ENCODE assay signal across 9 cellular contexts in genomic region chr16:87854907-87855683, GRCh38. TPM values are rescaled to one million over a fixed set of nuclear protein-coding genes. Genes with fewer than 3 reads are reported as not detected.
A peak's percentile ranks its signal among the peaks of the same experiment; 100 is the strongest.
DNase-seq lines count a peak whose midpoint lies in the region; ATAC-seq and TF ChIP-seq lines count a peak whose summit lies in the region.
"Had no signal": no experiment of that assay in that cellular context is flagged by ENCODE, and none has a peak within 500 bp of the region (broad histone marks: within the 10 kb centered on the region; RNA-seq: fewer than 3 reads in every experiment).

No MANE protein-coding gene starts in this region.

- H3K4me1 ChIP-seq in HCT116 (ENCODE audit: control insufficient read depth in 1 of 2, insufficient read depth in 2 of 2, low read length in 2 of 2) (peaks cover 32 to 38% of the 10 kb centered on the region in 2 experiments), aorta (ENCODE audit: control insufficient read depth in 1 of 2, insufficient read depth in 2 of 2, low read length in 2 of 2) (no peaks in the 10 kb centered on the region)

- no peak overlapping the region for H3K4me3 ChIP-seq in HCT116 (replicated peaks in 1 of 2; ENCODE audit: low read depth in 1 of 2, low read length in 2 of 2)
- no peak overlapping the region for H3K4me3 ChIP-seq in aorta (ENCODE audit: low read length in 2 of 2)
- H3K4me3 ChIP-seq: ovary had no signal

- intact Hi-C loops in HCT116 (cut with micrococcal nuclease) (no loop called here), aorta (cut with DNase I) (loop anchor here (5.0 kb wide), 1 partner anchor 78 kb away; no protein-coding TSS in a partner anchor)

- 95 to 96% methylated on average over 22 of the region's 22 CpGs for WGBS in aorta, 2 donors

- TF ChIP-seq CTCF in HCT116 (IDR thresholded peaks at IDR 0.05 in 2 of 3, conservative IDR thresholded peaks at IDR 0.05 in 1 of 3; ENCODE audit: borderline replicate concordance in 1 of 3, insufficient read depth in 1 of 3, low read depth in 2 of 3, low read length in 2 of 3) (no peak), WTC11 (IDR thresholded peaks at IDR 0.05) (no peak), glutamatergic neuron (IDR thresholded peaks at IDR 0.05; ENCODE audit: partially characterized antibody, unreplicated experiment) (no peak)

- peaks cover 49% of the 10 kb centered on the region; the same call in 1 of the 2 replicates for H4K20me1 ChIP-seq in HCT116 (ENCODE audit: insufficient read depth)

- RAD21 ChIA-PET in HCT116 (lab: Charles Lee; ENCODE audit: low non-redundant PET in 1 of 2, low total read pairs in 2 of 2, uncharacterized antibody in 2 of 2, unreplicated experiment in 2 of 2), result no interaction called here

- H3K79me2 ChIP-seq in HCT116 (ENCODE audit: insufficient read depth, low read length), result peaks cover 99% of the 10 kb centered on the region

- H3K9me3 ChIP-seq in HCT116 (ENCODE audit: control insufficient read depth in 1 of 2, insufficient read depth in 1 of 2, low read depth in 1 of 2, low read length in 2 of 2) (no peaks in the 10 kb centered on the region), aorta (ENCODE audit: control insufficient read depth, low read length) (no peaks in the 10 kb centered on the region)
- H3K9me3 ChIP-seq: ovary had no signal

- no peak overlapping the region for H3K4me3 Mint-ChIP-seq in WTC11
- H3K4me3 Mint-ChIP-seq in glutamatergic neuron (ENCODE audit: unreplicated experiment), result peak overlapping the region; percentile 46
- H3K4me3 Mint-ChIP-seq in stimulated activated effector memory CD8-positive, alpha-beta T cell treated with anti-CD3 and anti-CD28 coated beads, Interleukin-12 subunit alpha, Interleukin-12 subunit beta, amount 100 ng/mL, for 72 hours, result peak overlapping the region; percentile 99

- no peaks in the 10 kb centered on the region for H3K9me2 ChIP-seq in HCT116 (ENCODE audit: insufficient read depth)

- DNase-seq in HCT116 (ENCODE audit: low read depth, low spot score) (no peak), WTC11 (ENCODE audit: low spot score) (no peak), glutamatergic neuron (no peak), activated gamma-delta T cell treated with Interleukin-2 at 50 U/mL for 16 hours (no peak), aorta (no peak)
- DNase-seq in stimulated activated effector memory CD8-positive, alpha-beta T cell treated with anti-CD3 and anti-CD28 coated beads, Interleukin-12 subunit alpha, Interleukin-12 subunit beta, amount 100 ng/mL, for 72 hours (ENCODE audit: low spot score in 2 of 2), result no peak
- DNase-seq: NCI-H1694 had no signal

- peak overlapping the region; percentile 62 for H3K4me2 ChIP-seq in HCT116 (ENCODE audit: low read length)

- H3K4me1 Mint-ChIP-seq in WTC11 (peaks cover 34% of the 10 kb centered on the region), glutamatergic neuron (ENCODE audit: low read depth, unreplicated experiment) (peaks cover 43% of the 10 kb centered on the region)
- peaks cover 84% of the 10 kb centered on the region for H3K4me1 Mint-ChIP-seq in stimulated activated effector memory CD8-positive, alpha-beta T cell treated with anti-CD3 and anti-CD28 coated beads, Interleukin-12 subunit alpha, Interleukin-12 subunit beta, amount 100 ng/mL, for 72 hours

- H3K27me3 Mint-ChIP-seq in WTC11 (ENCODE audit: low read depth) (no peaks in the 10 kb centered on the region), glutamatergic neuron (ENCODE audit: unreplicated experiment) (peaks cover 17% of the 10 kb centered on the region)

- CTCF ChIA-PET in HCT116 (lab: Charles Lee), result interaction anchor here (0.9 kb wide), 1 partner anchor 16 kb away, joined by 3 read pairs; no protein-coding TSS in a partner anchor
- CTCF ChIA-PET in WTC11 (lab: Charles Lee), result interaction anchor here (0.6 to 10.4 kb wide), 3 partner anchors 15 to 76 kb away, joined by 4 to 234 read pairs (median 6); partner anchors contain the start of gene SLC7A5

- BruUV-seq in HCT116 (replicated peaks; lab: Mats Ljungman, UMichigan), result no TSS peak

- no peak overlapping the region for H2AFZ ChIP-seq in HCT116 (ENCODE audit: low read depth, low read length, poor library complexity, severe bottlenecking)

- peak overlapping the region; percentile 51 for H3K27ac ChIP-seq in HCT116 (ENCODE audit: low read depth, low read length)
- no peak overlapping the region for H3K27ac ChIP-seq in aorta (ENCODE audit: low read depth in 1 of 2, low read length in 2 of 2)
- H3K27ac ChIP-seq: ovary had no signal

- TF ChIP-seq RAD21 in HCT116 (IDR thresholded peaks at IDR 0.05; ENCODE audit: low read depth), result no peak

- ATAC-seq in HCT116 (no peak), WTC11 (no peak), aorta (ENCODE audit: low FRiP score) (no peak), HG03442 (IDR thresholded peaks at IDR 0.05; ENCODE audit: unreplicated experiment) (no peak)
- ATAC-seq in stimulated activated effector memory CD8-positive, alpha-beta T cell treated with anti-CD3 and anti-CD28 coated beads, Interleukin-12 subunit alpha, Interleukin-12 subunit beta, amount 100 ng/mL, for 72 hours, result no peak

- TF ChIP-seq POLR2A in HCT116 (IDR thresholded peaks at IDR 0.05; ENCODE audit: borderline replicate concordance, extremely low read depth, insufficient read depth, insufficient read length), result no peak

- POLR2A ChIA-PET in HCT116 (lab: Charles Lee) (no interaction called here), WTC11 (lab: Charles Lee) (interaction anchor here (1.0 to 1.1 kb wide), 2 partner anchors 12 to 26 kb away, joined by 3 read pairs; no protein-coding TSS in a partner anchor)

- H3K36me3 Mint-ChIP-seq in WTC11, result peaks cover 9% of the 10 kb centered on the region; the same call in 1 of the 2 replicates
- H3K36me3 Mint-ChIP-seq in glutamatergic neuron (ENCODE audit: unreplicated experiment), result no peaks in the 10 kb centered on the region
- H3K36me3 Mint-ChIP-seq in stimulated activated effector memory CD8-positive, alpha-beta T cell treated with anti-CD3 and anti-CD28 coated beads, Interleukin-12 subunit alpha, Interleukin-12 subunit beta, amount 100 ng/mL, for 72 hours, result peaks cover 100% of the 10 kb centered on the region

- no peaks in the 10 kb centered on the region for H3K27me3 ChIP-seq in HCT116 (ENCODE audit: insufficient read depth, low read length)
- no peaks in the 10 kb centered on the region for H3K27me3 ChIP-seq in aorta (ENCODE audit: control insufficient read depth in 1 of 2, insufficient read depth in 2 of 2, low read length in 1 of 2)
- H3K27me3 ChIP-seq: ovary had no signal

- no peaks in the 10 kb centered on the region for H3K9me3 Mint-ChIP-seq in WTC11
- peaks cover 8% of the 10 kb centered on the region for H3K9me3 Mint-ChIP-seq in glutamatergic neuron (ENCODE audit: unreplicated experiment)
- no peaks in the 10 kb centered on the region for H3K9me3 Mint-ChIP-seq in stimulated activated effector memory CD8-positive, alpha-beta T cell treated with anti-CD3 and anti-CD28 coated beads, Interleukin-12 subunit alpha, Interleukin-12 subunit beta, amount 100 ng/mL, for 72 hours

- H3K36me3 ChIP-seq in HCT116 (ENCODE audit: control insufficient read depth in 1 of 2, insufficient read depth in 2 of 2, low read length in 2 of 2) (peaks cover 12 to 67% of the 10 kb centered on the region in 2 experiments), aorta (ENCODE audit: control insufficient read depth in 1 of 2, insufficient read depth in 2 of 2, low read length in 1 of 2) (no peaks in the 10 kb centered on the region)
- H3K36me3 ChIP-seq: ovary had no signal

- H3K27ac Mint-ChIP-seq in WTC11, result no peak overlapping the region
- peak overlapping the region; percentile 91 for H3K27ac Mint-ChIP-seq in glutamatergic neuron (ENCODE audit: unreplicated experiment)
- peak overlapping the region; percentile 97 for H3K27ac Mint-ChIP-seq in stimulated activated effector memory CD8-positive, alpha-beta T cell treated with anti-CD3 and anti-CD28 coated beads, Interleukin-12 subunit alpha, Interleukin-12 subunit beta, amount 100 ng/mL, for 72 hours

- H3K9ac ChIP-seq in HCT116 (ENCODE audit: low read length), result peak overlapping the region; percentile 18; the same call in 1 of the 2 replicates

TF ChIP-seq in HCT116, 20 proteins besides CTCF, POLR2A, EP300 and RAD21:
- TF ChIP-seq SP1 (IDR thresholded peaks at IDR 0.05; ENCODE audit: low read depth) (no peak), POLR2AphosphoS5 (IDR thresholded peaks at IDR 0.05; ENCODE audit: low read depth, low read length) (0 out of 2 replicates have a peak, but pooled peaks have one; percentile 24)

TF ChIP-seq in WTC11, 78 proteins besides CTCF, POLR2A, EP300 and RAD21 (continues in another document):
- TF ChIP-seq ZNF425 (CRISPR knock-in tag; conservative IDR thresholded peaks at IDR 0.05), result no peak
- no peak for TF ChIP-seq HMGA2 (CRISPR knock-in tag; IDR thresholded peaks at IDR 0.05)
- no peak for TF ChIP-seq CBFB (CRISPR knock-in tag; IDR thresholded peaks at IDR 0.05; ENCODE audit: low read depth)

RNA-seq across cellular contexts. Expression of gene SLC7A5, which starts 14.2 kb away (rescaled TPM):
- total RNA-seq in HCT116 (2021; ENCODE audit: unreplicated experiment) (482 TPM), WTC11 (2021) (105 to 197 TPM (median 107 TPM) in 3 replicates), glutamatergic neuron (ENCODE audit: unreplicated experiment) (205 TPM), aorta (10 to 100 TPM in 1 of 2 donors, 1 to 10 TPM in 1; 6.8 to 14.5 TPM)
- polyA plus RNA-seq in HCT116 (2012), result 533 and 540 TPM in 2 replicates
- polyA plus RNA-seq in aorta, result 1 to 10 TPM; 1.8 to 2.0 TPM
